Comparison of ENCODE assay signal across 8 cellular contexts in the genomic region with DNA sequence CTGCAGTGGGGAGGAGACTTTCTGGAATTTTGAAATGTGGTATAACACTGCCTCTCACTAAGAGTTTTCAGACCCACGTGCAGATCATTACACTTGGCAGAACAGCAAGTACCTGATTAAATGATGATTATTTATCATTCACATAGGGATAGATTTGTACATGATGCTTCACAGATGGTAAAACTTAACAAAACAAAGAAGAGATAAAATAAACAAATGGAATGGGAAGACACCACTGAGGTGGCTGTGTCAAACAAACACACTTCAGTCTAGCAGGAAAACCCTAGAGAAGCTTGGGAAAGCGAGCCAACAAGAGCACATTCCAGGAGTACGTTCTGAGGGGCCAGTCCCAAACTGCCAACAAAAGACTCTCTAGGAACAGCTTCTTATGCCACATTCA. TPM values are rescaled to one million over a fixed set of nuclear protein-coding genes. Genes with fewer than 3 reads are reported as not detected.
DNase-seq lines count a peak whose midpoint lies in the region; ATAC-seq, FAIRE-seq and TF ChIP-seq lines count a peak whose summit lies in the region.

No MANE protein-coding gene starts in this region.

- peak overlapping the region; percentile 91 to 99 (median 95) for H3K4me3 Mint-ChIP-seq in CD4-positive, CD25-positive, alpha-beta regulatory T cell
- peak overlapping the region; percentile 91 to 99 (median 96) for H3K4me3 Mint-ChIP-seq in naive thymus-derived CD8-positive, alpha-beta T cell

- peak overlapping the region; percentile 63 to 70 (median 64) for H3K27ac Mint-ChIP-seq in CD4-positive, CD25-positive, alpha-beta regulatory T cell
- peak overlapping the region in 5 of 10 donors; percentile 35 to 75 (median 53) for H3K27ac Mint-ChIP-seq in naive thymus-derived CD8-positive, alpha-beta T cell

- TF ChIP-seq POLR2A in K562 (conservative IDR thresholded peaks at IDR 0.05) = no peak

- no peak for ATAC-seq in CD4-positive, CD25-positive, alpha-beta regulatory T cell (ENCODE audit: low read depth in 2 of 2)
- no peak for ATAC-seq in K562
- ATAC-seq in naive thymus-derived CD8-positive, alpha-beta T cell = no peak

- TF ChIP-seq EP300 in K562 (IDR thresholded peaks at IDR 0.05; ENCODE audit: low read length) = no peak

- H3K9me1 ChIP-seq in K562 (ENCODE audit: control insufficient read depth, insufficient read depth, low read length) = no peaks in the 10 kb centered on the region

- H3K27ac ChIP-seq in CD4-positive, CD25-positive, alpha-beta regulatory T cell (ENCODE audit: insufficient read depth, low read length, poor library complexity, severe bottlenecking) = no peak overlapping the region
- H3K27ac ChIP-seq in HUES6 (ENCODE audit: low read depth, low read length) (no peak overlapping the region), K562 (ENCODE audit: extremely low read depth, low read depth, low read length) (no peak overlapping the region)

- peaks cover 39% of the 10 kb centered on the region for H3K36me3 ChIP-seq in CD4-positive, CD25-positive, alpha-beta regulatory T cell (ENCODE audit: control insufficient read depth, insufficient read depth, low read length)
- peaks cover 18% of the 10 kb centered on the region for H3K36me3 ChIP-seq in HUES6 (ENCODE audit: control insufficient read depth, insufficient read depth, low read length)
- peaks cover 51% of the 10 kb centered on the region for H3K36me3 ChIP-seq in K562 (ENCODE audit: control insufficient read depth, insufficient read depth, low read length)

- intact Hi-C loops in K562 (cut with micrococcal nuclease) (no loop called here), posterior cingulate gyrus (cut with DNase I) (loop anchor here (10.0 kb wide), 2 partner anchors 87 to 157 kb away; a partner anchor contains a TSS)

- no peak for TF ChIP-seq RAD21 in K562 (CRISPR knock-in tag; conservative IDR thresholded peaks at IDR 0.05 in 1 of 2, IDR thresholded peaks at IDR 0.05 in 1 of 2)

- TF ChIP-seq CTCF in K562 (IDR thresholded peaks at IDR 0.05 in 2 of 3, conservative IDR thresholded peaks at IDR 0.05 in 1 of 3; ENCODE audit: insufficient read depth in 2 of 3, low read depth in 1 of 3, low read length in 3 of 3) = no peak

- peaks cover 5% of the 10 kb centered on the region for H3K27me3 ChIP-seq in CD4-positive, CD25-positive, alpha-beta regulatory T cell (ENCODE audit: control insufficient read depth, insufficient read depth, low read length)
- H3K27me3 ChIP-seq in HUES6 (ENCODE audit: control insufficient read depth, insufficient read depth, low read length) (no peaks in the 10 kb centered on the region), K562 (ENCODE audit: control insufficient read depth in 2 of 2, insufficient read depth in 2 of 2, low read length in 2 of 2) (no peaks in the 10 kb centered on the region)

- peak overlapping the region; percentile 99 for H3K4me2 ChIP-seq in K562 (ENCODE audit: insufficient read depth, low read length)

- H3K27me3 Mint-ChIP-seq in CD4-positive, CD25-positive, alpha-beta regulatory T cell = peaks cover 10% of the 10 kb centered on the region
- no peaks in the 10 kb centered on the region for H3K27me3 Mint-ChIP-seq in naive thymus-derived CD8-positive, alpha-beta T cell

- CTCF ChIA-PET in K562 (lab: Yijun Ruan, JAX; ENCODE audit: low intra/inter-chr PET ratio) = no interaction called here

- 0 out of 2 replicates have a peak, but pooled peaks cover 3% of the 10 kb centered on the region for H4K20me1 ChIP-seq in K562 (replicated peaks; ENCODE audit: control insufficient read depth, insufficient read depth, low read length)

- H2AFZ ChIP-seq in K562 (ENCODE audit: low read depth, low read length) = no peak overlapping the region

- in situ Hi-C loops in K562 (cut with MboI) = no loop called here

- FAIRE-seq in K562 (lab: Jason Lieb, UNC) = no peak

- no peaks in the 10 kb centered on the region for H3K9me3 ChIP-seq in CD4-positive, CD25-positive, alpha-beta regulatory T cell (ENCODE audit: control insufficient read depth in 2 of 2, low read length in 2 of 2)
- H3K9me3 ChIP-seq in HUES6 (ENCODE audit: control insufficient read depth, insufficient read depth, low read depth, low read length) (no peaks in the 10 kb centered on the region), K562 (replicated peaks; ENCODE audit: control insufficient read depth, insufficient read depth, low read depth, low read length) (no peaks in the 10 kb centered on the region)

- H3K9me3 Mint-ChIP-seq in CD4-positive, CD25-positive, alpha-beta regulatory T cell = peaks cover 0 to 3% (median 0%) of the 10 kb centered on the region in 7 donors
- H3K9me3 Mint-ChIP-seq in naive thymus-derived CD8-positive, alpha-beta T cell = no peaks in the 10 kb centered on the region

- BruUV-seq in K562 (replicated peaks; lab: Mats Ljungman, UMichigan) = no TSS peak

- peaks cover 55% of the 10 kb centered on the region for H3K79me2 ChIP-seq in K562 (ENCODE audit: control insufficient read depth, insufficient read depth, low read length)

- H3K4me1 ChIP-seq in CD4-positive, CD25-positive, alpha-beta regulatory T cell (ENCODE audit: control insufficient read depth, insufficient read depth, low read length, poor library complexity, severe bottlenecking) = peaks cover 25% of the 10 kb centered on the region
- H3K4me1 ChIP-seq in HUES6 (ENCODE audit: control insufficient read depth, insufficient read depth, low read length) = no peaks in the 10 kb centered on the region
- H3K4me1 ChIP-seq in K562 (replicated peaks in 1 of 2; ENCODE audit: control insufficient read depth in 2 of 2, insufficient read depth in 2 of 2, low read length in 2 of 2) = peaks cover 0 to 10% of the 10 kb centered on the region in 2 experiments; a peak in 3 of 5 replicates

- peak overlapping the region; percentile 93 for H3K4me3 ChIP-seq in CD4-positive, CD25-positive, alpha-beta regulatory T cell (ENCODE audit: low read depth, low read length)
- 0 out of 2 replicates have a peak overlapping the region, but pooled peaks have one; percentile 99 for H3K4me3 ChIP-seq in HUES6 (ENCODE audit: low read depth, low read length)
- peak overlapping the region; percentile 71 for H3K4me3 ChIP-seq in K562

- no peak overlapping the region for H3K9ac ChIP-seq in HUES6 (ENCODE audit: low read length)
- 0 out of 4 replicates have a peak overlapping the region, but pooled peaks of 1 of the 2 experiments have one; percentile 23 for H3K9ac ChIP-seq in K562 (ENCODE audit: insufficient read depth in 1 of 2, low read depth in 2 of 2, low read length in 2 of 2)

- H3K36me3 Mint-ChIP-seq in CD4-positive, CD25-positive, alpha-beta regulatory T cell = peaks cover 30% of the 10 kb centered on the region
- peaks cover 0 to 48% (median 9%) of the 10 kb centered on the region in 3 donors for H3K36me3 Mint-ChIP-seq in naive thymus-derived CD8-positive, alpha-beta T cell

- WGBS in K562 (ENCODE audit: insufficient coverage, low coverage, missing lambda C conversion rate) = 43% methylated on average over 3 of the region's 3 CpGs

- POLR2A ChIA-PET in K562 (lab: Yijun Ruan, JAX) = no interaction called here
- POLR2A ChIA-PET in naive thymus-derived CD8-positive, alpha-beta T cell (lab: Charles Lee) = no interaction called here

- DNase-seq in CD4-positive, CD25-positive, alpha-beta regulatory T cell = no peak
- no peak for DNase-seq in K562 (ENCODE audit: extremely low read depth in 1 of 4, low spot score in 3 of 4)
- no peak for DNase-seq in naive thymus-derived CD8-positive, alpha-beta T cell
- no peak for DNase-seq in central memory CD4-positive, alpha-beta T cell
- no peak for DNase-seq in NCI-H128 (lab: John Stamatoyannopoulos, UW; ENCODE audit: unreplicated experiment)
- DNase-seq in NCI-H82 (lab: John Stamatoyannopoulos, UW) = no peak
- no peak for DNase-seq in posterior cingulate gyrus

- H3K4me1 Mint-ChIP-seq in CD4-positive, CD25-positive, alpha-beta regulatory T cell = peaks cover 14 to 62% (median 53%) of the 10 kb centered on the region in 4 donors
- H3K4me1 Mint-ChIP-seq in naive thymus-derived CD8-positive, alpha-beta T cell = peaks cover 32 to 67% (median 60%) of the 10 kb centered on the region in 4 donors

TF ChIP-seq in K562, 482 proteins besides CTCF, POLR2A, EP300 and RAD21 (continues in another document):
- TF ChIP-seq ZNF584 (CRISPR knock-in tag; IDR thresholded peaks at IDR 0.05; ENCODE audit: low read depth) = no peak
- no peak for TF ChIP-seq SIRT6 (IDR thresholded peaks at IDR 0.05; ENCODE audit: low read depth, low read length)
- TF ChIP-seq ETV6 (IDR thresholded peaks at IDR 0.05; ENCODE audit: borderline replicate concordance in 1 of 2, low read depth in 2 of 2, low read length in 1 of 2) = no peak
- TF ChIP-seq ETV6 (CRISPR knock-in tag; IDR thresholded peaks at IDR 0.05; ENCODE audit: borderline replicate concordance) = no peak

RNA-seq across cellular contexts. Expression of a gene that starts 1.8 kb away (rescaled TPM):
- 28.7 TPM for total RNA-seq in CD4-positive, CD25-positive, alpha-beta regulatory T cell
- 10 to 100 TPM; 42.6 to 58.5 (median 48.9) TPM for polyA plus RNA-seq in CD4-positive, CD25-positive, alpha-beta regulatory T cell
- total RNA-seq in K562 (2011; cell fraction: chromatin; rRNA removed; ENCODE audit: low replicate concordance) = 26.4 and 33.2 TPM in 2 replicates
- 24.2 and 24.8 TPM in 2 replicates for total RNA-seq in K562 (2011; cell fraction: nucleolus; rRNA removed)
- total RNA-seq in K562 (2011; cell fraction: nucleoplasm; rRNA removed) = 25.0 and 27.9 TPM in 2 replicates
- total RNA-seq in K562 (2014; rRNA removed) (27.2 and 35.8 TPM in 2 replicates), K562 (2014; rRNA removed; fragmentation: Illumina TruSeq; extraction: Trizol) (24.0 and 25.2 TPM in 2 replicates), K562 (2015; rRNA removed; fragmentation: Illumina TruSeq; extraction: Trizol) (28.9 and 29.7 TPM in 2 replicates), K562 (2021) (36.1 and 38.5 TPM in 2 replicates)
- polyA plus RNA-seq in K562 (2011; rRNA removed) (40.8 and 47.9 TPM in 2 replicates), K562 (2014; fragmentation: Illumina TruSeq; extraction: Trizol) (43.1 and 44.5 TPM in 2 replicates), K562 (2014; fragmentation: Nextera tagmentation; extraction: Ambion mirVana) (10 to 100 TPM; 73.3 to 91.0 TPM), K562 (2014; rRNA removed) (24.4 and 28.2 TPM in 2 replicates)
- polyA plus RNA-seq in K562 (2011; cell fraction: cytosol; rRNA removed) = 56.7 and 69.0 TPM in 2 replicates
- polyA plus RNA-seq in K562 (2011; cell fraction: nucleus; rRNA removed) = 21.8 and 22.7 TPM in 2 replicates
- 42.0 and 45.2 TPM in 2 replicates for polyA plus RNA-seq in K562 (2012)
- polyA minus RNA-seq in K562 (2011; rRNA and poly(A)+ RNA removed) = 51.5 and 71.0 TPM in 2 replicates
- polyA minus RNA-seq in K562 (2011; cell fraction: cytosol; rRNA and poly(A)+ RNA removed) = 19.9 and 29.0 TPM in 2 replicates
- 16.2 and 22.0 TPM in 2 replicates for polyA minus RNA-seq in K562 (2011; cell fraction: nucleus; rRNA and poly(A)+ RNA removed)
- total RNA-seq in naive thymus-derived CD8-positive, alpha-beta T cell = 10 to 100 TPM; 14.3 to 15.7 TPM
- polyA plus RNA-seq in naive thymus-derived CD8-positive, alpha-beta T cell = 10 to 100 TPM; 36.3 to 43.4 (median 36.6) TPM
